22 cellular contexts compared by ENCODE assay signal in genomic region chr7:106625678-106626301, GRCh38. TPM values are rescaled to one million over a fixed set of nuclear protein-coding genes. Genes with fewer than 3 reads are reported as not detected.
DNase-seq lines count a peak whose midpoint lies in the region; ATAC-seq and TF ChIP-seq lines count a peak whose summit lies in the region.
"Had no signal": no experiment of that assay in that cellular context is flagged by ENCODE, and none has a peak within 500 bp of the region (broad histone marks: within the 10 kb centered on the region; RNA-seq: fewer than 3 reads in every experiment).

No MANE protein-coding gene starts in this region.

- H3K4me3 Mint-ChIP-seq in neural progenitor cell = no peak overlapping the region
- H3K4me3 Mint-ChIP-seq: activated CD8-positive, alpha-beta T cell treated with anti-CD3 and anti-CD28 coated beads for 36 hours; immature natural killer cell had no signal

- H2AFZ ChIP-seq in neural progenitor cell (replicated peaks) = no peak overlapping the region

- no peaks in the 10 kb centered on the region for H3K4me1 Mint-ChIP-seq in neural progenitor cell

- intact Hi-C loops in left cardiac atrium (cut with DNase I) (no loop called here), Right ventricle myocardium inferior (cut with DNase I) (no loop called here)

- no peaks in the 10 kb centered on the region for H3K36me3 Mint-ChIP-seq in neural progenitor cell
- H3K36me3 Mint-ChIP-seq: immature natural killer cell had no signal

- peak; percentile 34 for DNase-seq in left cardiac atrium
- DNase-seq in Right ventricle myocardium inferior (ENCODE audit: missing footprints) = no peak
- DNase-seq in dermis blood vessel endothelial cell = peak; percentile 81
- peak; percentile 82 to 86 for DNase-seq in lung microvascular endothelial cell (ENCODE audit: low read depth in 2 of 2)
- no peak for DNase-seq in T-helper 9 cell
- DNase-seq in neural progenitor cell (ENCODE audit: low spot score) = no peak
- DNase-seq in mucosa of gallbladder (ENCODE audit: low spot score) = no peak
- DNase-seq: activated CD8-positive, alpha-beta T cell treated with anti-CD3 and anti-CD28 coated beads for 36 hours; activated T-cell treated with anti-CD3 and anti-CD28 coated beads, Interleukin-2, amount 50 U/mL, for 1 hour; DND-41; immature natural killer cell; NCI-H1105; NCI-H2081 treated with DMSO at 0.1 percent for 48 hours; NCI-H510A; retina; SK-N-SH; spleen; stimulated activated CD4-positive, alpha-beta T cell treated with anti-CD3 and anti-CD28 coated beads, Interleukin-4, amount 100 ng/mL, for 1 hour; stimulated activated naive CD4-positive, alpha-beta T cell had no signal

- no peaks in the 10 kb centered on the region for H3F3A ChIP-seq in neural progenitor cell (ENCODE audit: low read depth)

- H3K36me3 ChIP-seq in neural progenitor cell = no peaks in the 10 kb centered on the region
- H3K36me3 ChIP-seq: neutrophil, spleen, tibial nerve had no signal

- H3K79me2 ChIP-seq in neural progenitor cell (ENCODE audit: low read depth) = no peaks in the 10 kb centered on the region

- no peak overlapping the region for H3K9ac ChIP-seq in neural progenitor cell
- H3K9ac ChIP-seq: SK-N-SH had no signal

- peaks cover 2% of the 10 kb centered on the region for H3K27me3 Mint-ChIP-seq in neural progenitor cell (ENCODE audit: insufficient read depth, low read depth)

- no peak for TF ChIP-seq CTCF in neural progenitor cell (IDR thresholded peaks at IDR 0.05)

- no peak overlapping the region for H3K4me2 ChIP-seq in neural progenitor cell
- H3K4me2 ChIP-seq: SK-N-SH had no signal

- no peaks in the 10 kb centered on the region for H3K4me1 ChIP-seq in neural progenitor cell

- H4K20me1 ChIP-seq in neural progenitor cell (ENCODE audit: low read depth) = no peaks in the 10 kb centered on the region

- H3K27ac Mint-ChIP-seq in neural progenitor cell = no peak overlapping the region
- H3K27ac Mint-ChIP-seq: activated CD8-positive, alpha-beta T cell treated with anti-CD3 and anti-CD28 coated beads for 36 hours; immature natural killer cell had no signal

- no peak overlapping the region for H3K4me3 ChIP-seq in neural progenitor cell
- H3K4me3 ChIP-seq: spleen, tibial nerve had no signal

- ATAC-seq in left cardiac atrium (peak in 1 of 2 donors; percentile 51), Right ventricle myocardium inferior (no peak), SK-N-SH treated with all-trans-retinoic acid at 6 μM for 48 hours (no peak)
- ATAC-seq: activated CD8-positive, alpha-beta T cell treated with anti-CD3 and anti-CD28 coated beads for 36 hours had no signal

- no peaks in the 10 kb centered on the region for H3K9me3 ChIP-seq in neural progenitor cell (ENCODE audit: low read depth)
- H3K9me3 ChIP-seq: neutrophil had no signal

- no peak overlapping the region for H3K27ac ChIP-seq in neural progenitor cell
- H3K27ac ChIP-seq: neutrophil, spleen, tibial nerve had no signal

- no peaks in the 10 kb centered on the region for H3K27me3 ChIP-seq in neural progenitor cell
- H3K27me3 ChIP-seq: spleen, tibial nerve had no signal

- H3K9me3 Mint-ChIP-seq in neural progenitor cell = no peaks in the 10 kb centered on the region
- H3K9me3 Mint-ChIP-seq: activated CD8-positive, alpha-beta T cell treated with anti-CD3 and anti-CD28 coated beads for 36 hours had no signal

TF ChIP-seq in SK-N-SH treated with all-trans-retinoic acid at 6 μM for 48 hours, 23 proteins besides CTCF, POLR2A, EP300 and RAD21:
- TF ChIP-seq TSHZ2 (CRISPR knock-in tag; IDR thresholded peaks at IDR 0.05) (no peak), ZFP3 (CRISPR knock-in tag; IDR thresholded peaks at IDR 0.05) (no peak), RARB (CRISPR knock-in tag; IDR thresholded peaks at IDR 0.05) (no peak), CSRNP3 (CRISPR knock-in tag; IDR thresholded peaks at IDR 0.05) (no peak), BACH2 (CRISPR knock-in tag; IDR thresholded peaks at IDR 0.05; ENCODE audit: borderline replicate concordance) (no peak), ESRRG (CRISPR knock-in tag; IDR thresholded peaks at IDR 0.05) (no peak), ZFP30 (CRISPR knock-in tag; IDR thresholded peaks at IDR 0.05) (no peak)

RNA-seq across cellular contexts. Expression of gene CCDC71L, which starts 35.2 kb away (rescaled TPM):
- 10 to 100 TPM; 11.0 to 21.5 TPM for total RNA-seq in left cardiac atrium
- total RNA-seq in Right ventricle myocardium inferior = 6.9 TPM
- 73.2 and 99.6 TPM in 2 replicates for total RNA-seq in dermis blood vessel endothelial cell
- 38.4 and 101 TPM in 2 replicates for total RNA-seq in lung microvascular endothelial cell
- total RNA-seq in neural progenitor cell (ENCODE audit: low replicate concordance) = 23.5 and 23.8 TPM in 2 replicates
- total RNA-seq in mucosa of gallbladder = 20.4 TPM

Comparison
In these comparisons a context has a peak if more than half of its experiments do, and no peak if none do; other contexts are left out.
1. DNase-seq: peak in left cardiac atrium (single experiment), dermis blood vessel endothelial cell (single experiment) and lung microvascular endothelial cell (2 of 2); none in Right ventricle myocardium inferior (single experiment), T-helper 9 cell (single experiment), neural progenitor cell (single experiment) and mucosa of gallbladder (single experiment).